Comparison of ENCODE assay signal across 8 cellular contexts in the genomic region with DNA sequence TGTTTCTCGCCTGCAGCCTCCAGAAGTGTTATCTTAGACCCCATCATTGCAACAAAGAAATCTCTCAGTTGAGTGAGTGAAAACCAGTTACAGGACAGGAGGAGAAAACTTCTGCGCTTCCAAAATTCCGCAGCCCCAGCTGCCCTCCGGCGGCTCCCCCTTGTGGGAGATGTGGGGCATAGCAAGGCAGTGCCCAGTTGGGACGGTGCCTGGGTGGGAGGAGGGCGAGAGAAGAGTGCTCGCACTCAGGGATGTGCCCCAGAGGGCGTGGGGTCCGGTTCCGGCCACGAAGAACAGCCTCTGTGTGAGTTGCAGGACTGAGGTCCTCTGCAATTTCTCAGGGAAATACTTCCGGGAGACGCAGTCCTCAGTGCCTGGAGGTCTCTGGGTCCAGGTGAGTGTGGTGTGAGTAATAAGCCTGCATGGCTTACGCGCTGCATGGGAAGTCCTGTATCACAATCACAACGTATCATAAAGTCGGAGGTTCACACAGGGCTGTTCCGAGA.
A peak's percentile ranks its signal among the peaks of the same experiment; 100 is the strongest.
DNase-seq lines count a peak whose midpoint lies in the region; ATAC-seq and TF ChIP-seq lines count a peak whose summit lies in the region.

No MANE protein-coding gene starts in this region.

- no peaks in the 10 kb centered on the region for H3F3A ChIP-seq in PC-3 (ENCODE audit: low read length, unreplicated experiment)

- BruUV-seq in PC-3 (replicated peaks; lab: Mats Ljungman, UMichigan), result no TSS peak

- H3K9me3 Mint-ChIP-seq in activated naive CD8-positive, alpha-beta T cell treated with anti-CD3 and anti-CD28 coated beads, Interleukin-2, amount 50 U/mL, for 24 hours, result no peaks in the 10 kb centered on the region
- H3K9me3 Mint-ChIP-seq in progenitor cell of endocrine pancreas (ENCODE audit: low read depth), result no peaks in the 10 kb centered on the region

- H3K36me3 Mint-ChIP-seq in activated naive CD8-positive, alpha-beta T cell treated with anti-CD3 and anti-CD28 coated beads, Interleukin-2, amount 50 U/mL, for 24 hours (ENCODE audit: low read depth), result no peaks in the 10 kb centered on the region
- no peaks in the 10 kb centered on the region for H3K36me3 Mint-ChIP-seq in progenitor cell of endocrine pancreas (ENCODE audit: insufficient read depth)

- H3K9me2 ChIP-seq in PC-3 (replicated peaks; ENCODE audit: low read length), result no peaks in the 10 kb centered on the region

- H3K27ac Mint-ChIP-seq in activated naive CD8-positive, alpha-beta T cell treated with anti-CD3 and anti-CD28 coated beads, Interleukin-2, amount 50 U/mL, for 24 hours, result no peak overlapping the region
- H3K27ac Mint-ChIP-seq in progenitor cell of endocrine pancreas, result no peak overlapping the region

- TF ChIP-seq CTCF in GM12874 (IDR thresholded peaks at IDR 0.05; ENCODE audit: insufficient read depth, low read depth, low read length) (peak; percentile 94), PC-3 (conservative IDR thresholded peaks at IDR 0.05; ENCODE audit: low read depth, low read length) (peak; percentile 99), left ventricle myocardium inferior (IDR thresholded peaks at IDR 0.05; ENCODE audit: borderline replicate concordance) (peak; percentile 98), progenitor cell of endocrine pancreas (IDR thresholded peaks at IDR 0.05; ENCODE audit: unreplicated experiment) (peak; percentile 96)

- no peaks in the 10 kb centered on the region for H4K20me1 ChIP-seq in PC-3 (ENCODE audit: low read length)

- peak overlapping the region; percentile 87 for H3K4me2 ChIP-seq in PC-3 (ENCODE audit: low read length)

- CTCF ChIA-PET in PC-3 (lab: Charles Lee), result interaction anchor here (0.6 kb wide), 1 partner anchor 23 kb away, joined by 4 read pairs; no protein-coding TSS in a partner anchor

- H3K36me3 ChIP-seq in PC-3 (ENCODE audit: low read depth, low read length) (no peaks in the 10 kb centered on the region), left ventricle myocardium inferior (no peaks in the 10 kb centered on the region)
- H3K36me3 ChIP-seq in effector memory CD4-positive, alpha-beta T cell (ENCODE audit: control insufficient read depth, insufficient read depth, low read length), result no peaks in the 10 kb centered on the region

- intact Hi-C loops in PC-3 (cut with micrococcal nuclease) (loop anchor here (1.0 to 10.0 kb wide), 7 partner anchors 23 to 547 kb away; no protein-coding TSS in a partner anchor), left ventricle myocardium inferior (cut with micrococcal nuclease) (loop anchor here (5.0 kb wide), 1 partner anchor 546 kb away; no protein-coding TSS in a partner anchor)

- H3K27ac ChIP-seq in PC-3 (ENCODE audit: low read length) (peak overlapping the region; percentile 94), left ventricle myocardium inferior (replicated peaks) (peak overlapping the region; percentile 36)
- H3K27ac ChIP-seq in effector memory CD4-positive, alpha-beta T cell (ENCODE audit: insufficient read depth, low read length, poor library complexity, severe bottlenecking), result no peak overlapping the region

- H3K9me3 ChIP-seq in PC-3 (ENCODE audit: low read length) (no peaks in the 10 kb centered on the region), left ventricle myocardium inferior (replicated peaks) (no peaks in the 10 kb centered on the region)
- H3K9me3 ChIP-seq in effector memory CD4-positive, alpha-beta T cell (ENCODE audit: control insufficient read depth, low read length), result no peaks in the 10 kb centered on the region

- no peaks in the 10 kb centered on the region for H3K4me1 Mint-ChIP-seq in activated naive CD8-positive, alpha-beta T cell treated with anti-CD3 and anti-CD28 coated beads, Interleukin-2, amount 50 U/mL, for 24 hours
- H3K4me1 Mint-ChIP-seq in progenitor cell of endocrine pancreas (ENCODE audit: low read depth), result peaks cover 6% of the 10 kb centered on the region

- peak overlapping the region; percentile 91 for H3K9ac ChIP-seq in PC-3 (ENCODE audit: low read length)

- ATAC-seq in HG02970 (IDR thresholded peaks at IDR 0.05; ENCODE audit: low FRiP score, unreplicated experiment), result peak; percentile 85
- ATAC-seq in PC-3, result peak; percentile 72
- peak; percentile 86 for ATAC-seq in activated naive CD8-positive, alpha-beta T cell treated with anti-CD3 and anti-CD28 coated beads, Interleukin-2, amount 50 U/mL, for 24 hours

- peaks cover 40% of the 10 kb centered on the region for H3K4me1 ChIP-seq in PC-3 (ENCODE audit: insufficient read depth, low read length)
- H3K4me1 ChIP-seq in left ventricle myocardium inferior, result peaks cover 36% of the 10 kb centered on the region
- H3K4me1 ChIP-seq in effector memory CD4-positive, alpha-beta T cell (ENCODE audit: control insufficient read depth, insufficient read depth, low read length, poor library complexity, severe bottlenecking), result no peaks in the 10 kb centered on the region

- no peak overlapping the region for H3K4me3 Mint-ChIP-seq in activated naive CD8-positive, alpha-beta T cell treated with anti-CD3 and anti-CD28 coated beads, Interleukin-2, amount 50 U/mL, for 24 hours
- H3K4me3 Mint-ChIP-seq in progenitor cell of endocrine pancreas (ENCODE audit: low read depth), result peak overlapping the region; percentile 38

- DNase-seq in 8988T, result peak; percentile 60
- DNase-seq in PC-3, result peak; percentile 95
- peak; percentile 53 for DNase-seq in activated naive CD8-positive, alpha-beta T cell treated with anti-CD3 and anti-CD28 coated beads, Interleukin-2, amount 50 U/mL, for 24 hours
- peak; percentile 66 for DNase-seq in left ventricle myocardium inferior
- peak; percentile 61 for DNase-seq in progenitor cell of endocrine pancreas (ENCODE audit: low spot score, unreplicated experiment)
- DNase-seq in effector memory CD4-positive, alpha-beta T cell, result no peak

- peaks cover 50% of the 10 kb centered on the region for H3K79me2 ChIP-seq in PC-3 (ENCODE audit: low read length)

- H3K27me3 Mint-ChIP-seq in activated naive CD8-positive, alpha-beta T cell treated with anti-CD3 and anti-CD28 coated beads, Interleukin-2, amount 50 U/mL, for 24 hours, result peaks cover 13% of the 10 kb centered on the region
- peaks cover 37% of the 10 kb centered on the region for H3K27me3 Mint-ChIP-seq in progenitor cell of endocrine pancreas

- peak overlapping the region; percentile 39 for H2AFZ ChIP-seq in PC-3 (ENCODE audit: low read length)

- H3K4me3 ChIP-seq in PC-3 (ENCODE audit: low read length) (peak overlapping the region; percentile 70), left ventricle myocardium inferior (peak overlapping the region; percentile 57)
- H3K4me3 ChIP-seq in effector memory CD4-positive, alpha-beta T cell (ENCODE audit: insufficient read depth, low read depth, low read length, poor library complexity, severe bottlenecking), result no peak overlapping the region

- POLR2A ChIA-PET in PC-3 (lab: Charles Lee; ENCODE audit: unreplicated experiment), result interaction anchor here (0.7 to 1.7 kb wide), 2 partner anchors 14 to 23 kb away, joined by 3 to 29 read pairs; no protein-coding TSS in a partner anchor

- H3K27me3 ChIP-seq in PC-3 (ENCODE audit: low read length) (no peaks in the 10 kb centered on the region), left ventricle myocardium inferior (ENCODE audit: low read depth) (no peaks in the 10 kb centered on the region)
- no peaks in the 10 kb centered on the region for H3K27me3 ChIP-seq in effector memory CD4-positive, alpha-beta T cell (replicated peaks; ENCODE audit: control insufficient read depth, insufficient read depth, low read length, poor library complexity, severe bottlenecking)

Comparison
In these comparisons a context has a peak if more than half of its experiments do, and no peak if none do; other contexts are left out.
1. DNase-seq: peak in 8988T (single experiment), PC-3 (single experiment), activated naive CD8-positive, alpha-beta T cell treated with anti-CD3 and anti-CD28 coated beads, Interleukin-2, amount 50 U/mL, for 24 hours (single experiment), left ventricle myocardium inferior (single experiment) and progenitor cell of endocrine pancreas (single experiment); none in effector memory CD4-positive, alpha-beta T cell (0 of 3).
2. Peak in every context shown above with its lines, with median percentiles within 50 percentile points of each other: CTCF ChIP-seq and ATAC-seq.